Comparison of ENCODE assay signal across 1 cellular context in genomic region chr7:55019691-55020480, GRCh38.
TF ChIP-seq lines count a peak whose summit lies in the region.

No MANE protein-coding gene starts in this region.

TF ChIP-seq in HepG2, 621 proteins besides CTCF, POLR2A, EP300 and RAD21 (continued from another document and continues in another):
- TF ChIP-seq ZNF138 (CRISPR knock-in tag; IDR thresholded peaks at IDR 0.05; ENCODE audit: low read depth) (0 out of 2 replicates have a peak, but pooled peaks have one; percentile 50), RERE (CRISPR knock-in tag; IDR thresholded peaks at IDR 0.05; ENCODE audit: low read depth) (no peak), ZNF564 (CRISPR knock-in tag; IDR thresholded peaks at IDR 0.05) (peak; percentile 64; the same call in 1 of the 2 replicates), ZNF263 (CRISPR knock-in tag; IDR thresholded peaks at IDR 0.05) (0 out of 2 replicates have a peak, but pooled peaks have one; percentile 14), SIX1 (CRISPR knock-in tag; IDR thresholded peaks at IDR 0.05; ENCODE audit: borderline replicate concordance) (no peak), ZNF280D (CRISPR knock-in tag; IDR thresholded peaks at IDR 0.05) (no peak), BCL3 (CRISPR knock-in tag; IDR thresholded peaks at IDR 0.05) (0 out of 2 replicates have a peak, but pooled peaks have one; percentile 63), UBTF (CRISPR knock-in tag; IDR thresholded peaks at IDR 0.05) (peak; percentile 66; the same call in 1 of the 2 replicates), MYPOP (CRISPR knock-in tag; IDR thresholded peaks at IDR 0.05) (peak; percentile 62; the same call in 1 of the 2 replicates), SOX6 (IDR thresholded peaks at IDR 0.05) (no peak), SOX6 (CRISPR knock-in tag; IDR thresholded peaks at IDR 0.05) (no peak), KDM5B (CRISPR knock-in tag; IDR thresholded peaks at IDR 0.05; ENCODE audit: borderline replicate concordance) (peak; percentile 43), HMGXB4 (CRISPR knock-in tag; IDR thresholded peaks at IDR 0.05; ENCODE audit: borderline replicate concordance in 1 of 2, low read depth in 1 of 2) (0 out of 4 replicates have a peak, but pooled peaks of 1 of the 2 experiments have one; percentile 37), KDM2A (CRISPR knock-in tag; IDR thresholded peaks at IDR 0.05; ENCODE audit: borderline replicate concordance, low read depth) (0 out of 2 replicates have a peak, but pooled peaks have one; percentile 31), BORCS8-MEF2B (CRISPR knock-in tag; IDR thresholded peaks at IDR 0.05) (no peak), HDAC1 (CRISPR knock-in tag; IDR thresholded peaks at IDR 0.05) (peak; percentile 37; the same call in 1 of the 2 replicates), PHB2 (IDR thresholded peaks at IDR 0.05; ENCODE audit: partially characterized antibody) (no peak), ZNF609 (CRISPR knock-in tag; IDR thresholded peaks at IDR 0.05; ENCODE audit: borderline replicate concordance) (0 out of 2 replicates have a peak, but pooled peaks have one; percentile 31), CC2D1A (CRISPR knock-in tag; IDR thresholded peaks at IDR 0.05) (no peak), ZFP36L1 (CRISPR knock-in tag; IDR thresholded peaks at IDR 0.05) (0 out of 2 replicates have a peak, but pooled peaks have one; percentile 44), ZNF800 (CRISPR knock-in tag; IDR thresholded peaks at IDR 0.05) (peak; percentile 83), NFE2 (CRISPR knock-in tag; IDR thresholded peaks at IDR 0.05) (no peak), ZNF501 (CRISPR knock-in tag; IDR thresholded peaks at IDR 0.05) (0 out of 2 replicates have a peak, but pooled peaks have one; percentile 30)
